19 cellular contexts compared by ENCODE assay signal in the genomic region with DNA sequence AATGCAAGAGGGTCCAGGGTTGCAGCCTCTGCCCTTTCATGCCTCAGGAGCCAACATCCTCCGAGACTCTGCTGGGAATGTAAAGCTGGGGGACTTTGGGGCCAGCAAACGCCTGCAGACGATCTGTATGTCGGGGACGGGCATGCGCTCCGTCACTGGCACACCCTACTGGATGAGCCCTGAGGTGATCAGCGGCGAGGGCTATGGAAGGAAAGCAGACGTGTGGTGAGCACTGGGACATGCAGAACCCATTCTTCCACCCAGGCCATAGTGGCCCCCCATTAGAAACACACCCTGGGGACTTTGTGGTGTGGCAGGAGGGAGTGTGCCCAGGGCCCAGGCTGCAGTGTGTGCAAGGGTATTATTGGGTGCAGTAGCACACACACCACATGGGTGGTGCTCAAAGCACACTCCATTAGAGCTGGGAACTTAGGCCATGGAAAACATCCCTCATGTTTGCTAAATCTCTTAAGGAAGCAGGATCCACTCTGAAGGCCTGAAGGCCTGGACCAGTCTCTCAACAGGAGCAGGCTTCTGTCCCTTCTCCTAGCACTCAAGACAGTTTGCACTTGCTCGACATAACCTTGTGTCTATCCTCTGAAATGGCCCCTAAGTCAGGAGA. TPM values are rescaled to one million over a fixed set of nuclear protein-coding genes. Genes with fewer than 3 reads are reported as not detected.
DNase-seq lines count a peak whose midpoint lies in the region; ATAC-seq, FAIRE-seq and TF ChIP-seq lines count a peak whose summit lies in the region.
"Had no signal": no experiment of that assay in that cellular context is flagged by ENCODE, and none has a peak within 500 bp of the region (broad histone marks: within the 10 kb centered on the region; RNA-seq: fewer than 3 reads in every experiment).

No MANE protein-coding gene starts in this region.

- H2BK5ac ChIP-seq in mesendoderm (ENCODE audit: low read length), result no peak overlapping the region

- no peak overlapping the region for H4K8ac ChIP-seq in mesendoderm (ENCODE audit: low read depth, low read length)

- CTCF ChIA-PET in HepG2 (lab: Yijun Ruan, JAX; ENCODE audit: low intra/inter-chr PET ratio, low total read pairs) (no interaction called here), T-cell (lab: Charles Lee) (interaction anchor here in 1 of 2 donors (6.6 kb wide), 1 partner anchor 18 kb away, joined by 70 read pairs; no protein-coding TSS in a partner anchor)

- H4K5ac ChIP-seq in mesendoderm (ENCODE audit: low read length), result no peak overlapping the region

- no peak overlapping the region for H3K56ac ChIP-seq in mesendoderm (ENCODE audit: low read length)

- no peak overlapping the region for H2BK15ac ChIP-seq in mesendoderm (replicated peaks; ENCODE audit: low read depth)

- DNase-seq in HepG2 (ENCODE audit: low spot score), result no peak
- DNase-seq in right lobe of liver, result no peak
- no peak for DNase-seq in T-cell
- no peak for DNase-seq in glutamatergic neuron
- no peak for DNase-seq in BE2C
- no peak for DNase-seq in osteocyte (ENCODE audit: extremely low spot score, unreplicated experiment)
- no peak for DNase-seq in mesendoderm
- DNase-seq: activated CD4-positive, alpha-beta T cell treated with anti-CD3 and anti-CD28 coated beads for 36 hours; COR-L47; endodermal cell; NCI-H2227 treated with DMSO at 0.1 percent for 48 hours; retina; stimulated activated CD4-positive, alpha-beta T cell treated with anti-CD3 and anti-CD28 coated beads, Interleukin-12 subunit alpha, Interleukin-12 subunit beta, amount 100 ng/mL, for 4 hours had no signal

- peaks cover 4% of the 10 kb centered on the region for H3K79me1 ChIP-seq in mesendoderm (ENCODE audit: low read length)

- H3K27ac ChIP-seq in HepG2 (ENCODE audit: extremely low read length, insufficient read depth, low read length), result no peak overlapping the region
- H3K27ac ChIP-seq in right lobe of liver, result no peak overlapping the region
- H3K27ac ChIP-seq in mesendoderm (ENCODE audit: low read depth, low read length), result no peak overlapping the region
- H3K27ac ChIP-seq: neural progenitor cell, suprapubic skin had no signal

- TF ChIP-seq RAD21 in HepG2 (CRISPR knock-in tag; IDR thresholded peaks at IDR 0.05), result no peak

- peak; percentile 32 for TF ChIP-seq CTCF in HepG2 (CRISPR knock-in tag; IDR thresholded peaks at IDR 0.05)
- TF ChIP-seq CTCF in right lobe of liver (IDR thresholded peaks at IDR 0.05), result no peak
- no peak for TF ChIP-seq CTCF in glutamatergic neuron (IDR thresholded peaks at IDR 0.05; ENCODE audit: partially characterized antibody, unreplicated experiment)
- TF ChIP-seq CTCF in BE2C (IDR thresholded peaks at IDR 0.05; ENCODE audit: low read depth, low read length), result no peak
- TF ChIP-seq CTCF in osteocyte (IDR thresholded peaks at IDR 0.05), result no peak

- H3K36me3 ChIP-seq in HepG2 (replicated peaks in 1 of 2; ENCODE audit: control insufficient read depth in 1 of 2, insufficient read depth in 2 of 2, low read length in 2 of 2) (peaks cover 31 to 49% of the 10 kb centered on the region in 2 experiments), right lobe of liver (peaks cover 0 to 57% (median 26%) of the 10 kb centered on the region in 4 donors), BE2C (peaks cover 64% of the 10 kb centered on the region), mesendoderm (ENCODE audit: control insufficient read depth, insufficient read depth, low read length) (peaks cover 22% of the 10 kb centered on the region)
- H3K36me3 ChIP-seq: neural progenitor cell had no signal

- no peaks in the 10 kb centered on the region for H3K27me3 Mint-ChIP-seq in T-cell
- H3K27me3 Mint-ChIP-seq in glutamatergic neuron (ENCODE audit: unreplicated experiment), result peaks cover 26% of the 10 kb centered on the region
- H3K27me3 Mint-ChIP-seq in osteocyte (ENCODE audit: unreplicated experiment), result no peaks in the 10 kb centered on the region
- H3K27me3 Mint-ChIP-seq: activated CD4-positive, alpha-beta T cell treated with anti-CD3 and anti-CD28 coated beads for 36 hours had no signal

- H2AFZ ChIP-seq in HepG2 (ENCODE audit: low read length), result no peak overlapping the region
- H2AFZ ChIP-seq: neural progenitor cell had no signal

- H3K36me3 Mint-ChIP-seq in T-cell, result peaks cover 51% of the 10 kb centered on the region
- no peaks in the 10 kb centered on the region for H3K36me3 Mint-ChIP-seq in glutamatergic neuron (ENCODE audit: unreplicated experiment)
- peaks cover 20% of the 10 kb centered on the region for H3K36me3 Mint-ChIP-seq in osteocyte (ENCODE audit: unreplicated experiment)

- no peak overlapping the region for H2AK5ac ChIP-seq in mesendoderm (ENCODE audit: low read length)

- H4K20me1 ChIP-seq in HepG2 (ENCODE audit: insufficient read depth, low read length), result no peaks in the 10 kb centered on the region

- BruUV-seq in HepG2 (replicated peaks; lab: Mats Ljungman, UMichigan), result no TSS peak

- intact Hi-C loops in HepG2 (cut with micrococcal nuclease; ENCODE audit: unreplicated experiment) (no loop called here), right lobe of liver (cut with DNase I) (loop anchor here in 1 of 2 donors (10.0 kb wide), 1 partner anchor 58 kb away; no protein-coding TSS in a partner anchor)

- TF ChIP-seq EP300 in HepG2 (IDR thresholded peaks at IDR 0.05; ENCODE audit: low read depth in 2 of 2, low read length in 2 of 2), result no peak
- no peak for TF ChIP-seq EP300 in HepG2 (CRISPR knock-in tag; IDR thresholded peaks at IDR 0.05; ENCODE audit: borderline replicate concordance)

- WGBS in HepG2 (ENCODE audit: low lambda C conversion rate), result 93% methylated on average over 8 of the region's 11 CpGs
- 90% methylated on average over 8 of the region's 11 CpGs for WGBS in right lobe of liver (ENCODE audit: insufficient coverage, low coverage, low lambda C conversion rate, missing lambda C conversion rate)
- no CpG with 5 or more reads among the region's 11 CpGs for WGBS in mesendoderm (ENCODE audit: extremely low coverage, insufficient coverage, low lambda C conversion rate)

- FAIRE-seq in HepG2 (lab: Jason Lieb, UNC), result no peak
- FAIRE-seq: RCC 7860 had no signal

- H3K18ac ChIP-seq in mesendoderm (ENCODE audit: low read length), result no peak overlapping the region

- H2BK120ac ChIP-seq in mesendoderm (ENCODE audit: low read depth, low read length), result no peak overlapping the region

- POLR2A ChIA-PET in HepG2 (lab: Yijun Ruan, JAX) (no interaction called here), T-cell (lab: Charles Lee) (interaction anchor here in 1 of 2 donors (1.8 kb wide), 1 partner anchor 11 kb away, joined by 7 read pairs; no protein-coding TSS in a partner anchor)

- no peaks in the 10 kb centered on the region for H3K79me2 ChIP-seq in HepG2 (ENCODE audit: insufficient read depth, low read length)
- no peaks in the 10 kb centered on the region for H3K79me2 ChIP-seq in mesendoderm (ENCODE audit: control insufficient read depth, insufficient read depth, low read length)

- H3K23ac ChIP-seq in mesendoderm (ENCODE audit: low read length), result no peak overlapping the region

- H3K4me1 ChIP-seq in HepG2 (ENCODE audit: insufficient read depth, low read length) (no peaks in the 10 kb centered on the region), right lobe of liver (no peaks in the 10 kb centered on the region), BE2C (no peaks in the 10 kb centered on the region; the same call in 1 of the 2 replicates), mesendoderm (ENCODE audit: control insufficient read depth, low read depth, low read length) (peaks cover 3% of the 10 kb centered on the region)
- H3K4me1 ChIP-seq: HAP-1 had no signal

- peaks cover 48 to 52% (median 51%) of the 10 kb centered on the region in 3 donors for H3K4me1 Mint-ChIP-seq in T-cell
- peaks cover 55% of the 10 kb centered on the region for H3K4me1 Mint-ChIP-seq in glutamatergic neuron (ENCODE audit: low read depth, unreplicated experiment)
- H3K4me1 Mint-ChIP-seq in osteocyte (ENCODE audit: unreplicated experiment), result peaks cover 7% of the 10 kb centered on the region
- H3K4me1 Mint-ChIP-seq: mesothelial cell of epicardium had no signal

- no peaks in the 10 kb centered on the region for H3K9me3 ChIP-seq in HepG2 (ENCODE audit: low read length)
- no peaks in the 10 kb centered on the region for H3K9me3 ChIP-seq in right lobe of liver
- H3K9me3 ChIP-seq in BE2C, result no peaks in the 10 kb centered on the region
- H3K9me3 ChIP-seq: HAP-1, suprapubic skin had no signal

- no peak overlapping the region for H3K9ac ChIP-seq in HepG2 (ENCODE audit: insufficient read depth, low read depth, low read length)
- H3K9ac ChIP-seq in mesendoderm (ENCODE audit: low read length), result no peak overlapping the region
- H3K9ac ChIP-seq: neural progenitor cell had no signal

- H3K9me3 Mint-ChIP-seq in T-cell (no peaks in the 10 kb centered on the region), glutamatergic neuron (ENCODE audit: unreplicated experiment) (peaks cover 33% of the 10 kb centered on the region), osteocyte (ENCODE audit: unreplicated experiment) (no peaks in the 10 kb centered on the region)
- H3K9me3 Mint-ChIP-seq: endodermal cell, mesothelial cell of epicardium, neural progenitor cell had no signal

- H3K4me3 ChIP-seq in HepG2 (replicated peaks in 1 of 3; ENCODE audit: insufficient read depth in 1 of 3, low read depth in 2 of 3, low read length in 3 of 3), result no peak overlapping the region
- H3K4me3 ChIP-seq in right lobe of liver, result no peak overlapping the region
- no peak overlapping the region for H3K4me3 ChIP-seq in BE2C (ENCODE audit: low read depth, low read length)
- H3K4me3 ChIP-seq in mesendoderm (ENCODE audit: low read length), result no peak overlapping the region
- H3K4me3 ChIP-seq: HAP-1, neural progenitor cell, suprapubic skin had no signal

- H3K27me3 ChIP-seq in HepG2 (ENCODE audit: control insufficient read depth in 1 of 2, insufficient read depth in 2 of 2, low read length in 2 of 2) (no peaks in the 10 kb centered on the region), right lobe of liver (no peaks in the 10 kb centered on the region), BE2C (no peaks in the 10 kb centered on the region), mesendoderm (ENCODE audit: insufficient read depth, low read length, poor library complexity) (no peaks in the 10 kb centered on the region)
- H3K27me3 ChIP-seq: neural progenitor cell, suprapubic skin had no signal

- H3K4me2 ChIP-seq in HepG2 (ENCODE audit: low read depth, low read length) (no peak overlapping the region), mesendoderm (ENCODE audit: low read length) (no peak overlapping the region)
- H3K4me2 ChIP-seq: neural progenitor cell had no signal

- no peak overlapping the region for H3K4me3 Mint-ChIP-seq in T-cell
- H3K4me3 Mint-ChIP-seq in glutamatergic neuron (ENCODE audit: unreplicated experiment), result peak overlapping the region; percentile 74
- H3K4me3 Mint-ChIP-seq in osteocyte (ENCODE audit: unreplicated experiment), result no peak overlapping the region
- H3K4me3 Mint-ChIP-seq: activated CD4-positive, alpha-beta T cell treated with anti-CD3 and anti-CD28 coated beads for 36 hours; endodermal cell; mesothelial cell of epicardium; neural progenitor cell had no signal

- TF ChIP-seq POLR2A in HepG2 (IDR thresholded peaks at IDR 0.05; ENCODE audit: insufficient read depth in 1 of 2, low read depth in 2 of 2, low read length in 2 of 2), result no peak
- no peak for TF ChIP-seq POLR2A in right lobe of liver (IDR thresholded peaks at IDR 0.05)

- no peak overlapping the region for H3K4ac ChIP-seq in mesendoderm (ENCODE audit: low read depth, low read length)

- H3K27ac Mint-ChIP-seq in T-cell (peak overlapping the region; percentile 85 to 99), glutamatergic neuron (ENCODE audit: unreplicated experiment) (peak overlapping the region; percentile 99), osteocyte (ENCODE audit: unreplicated experiment) (no peak overlapping the region)
- H3K27ac Mint-ChIP-seq: mesothelial cell of epicardium, neural progenitor cell had no signal

- ATAC-seq in HepG2 (peak; percentile 19), right lobe of liver (no peak), T-cell (replicated peaks in 1 of 4) (no peak)
- ATAC-seq: activated CD4-positive, alpha-beta T cell treated with anti-CD3 and anti-CD28 coated beads for 36 hours; SK-N-SH treated with all-trans-retinoic acid at 6 μM for 48 hours had no signal

- in situ Hi-C loops in HepG2 (cut with HindIII; ENCODE audit: extremely low pct_ligation_motif_present, low pct_unique_long_range_greater_than_20kb), result loop anchor here (10.0 kb wide), 1 partner anchor 268 kb away; no protein-coding TSS in a partner anchor

RNA-seq across cellular contexts. Expression of gene LIMD2, which starts 7.6 kb away (rescaled TPM):
- total RNA-seq in HepG2 (2016; rRNA removed; fragmentation: Illumina TruSeq; extraction: Trizol) (6.9 and 9.0 TPM in 2 replicates), right lobe of liver (1 to 10 TPM; 2.8 to 9.4 (median 5.2) TPM), T-cell (100 to 1,000 TPM; 534 to 851 (median 767) TPM), glutamatergic neuron (ENCODE audit: unreplicated experiment) (311 TPM), osteocyte (52.6 and 54.3 TPM in 2 replicates)
- total RNA-seq in HepG2 (2016; cell fraction: cytosol; rRNA removed; fragmentation: Illumina TruSeq; extraction: Trizol; ENCODE audit: low read depth), result 3.5 and 4.3 TPM in 2 replicates
- total RNA-seq in HepG2 (2016; cell fraction: insoluble cytoplasmic fraction; rRNA removed; fragmentation: Illumina TruSeq; extraction: Trizol), result 8.0 and 9.0 TPM in 2 replicates
- total RNA-seq in HepG2 (2016; cell fraction: membrane; rRNA removed; fragmentation: Illumina TruSeq; extraction: Trizol), result 9.1 and 11.6 TPM in 2 replicates
- 5.6 and 5.8 TPM in 2 replicates for total RNA-seq in HepG2 (2016; cell fraction: nucleus; rRNA removed; fragmentation: Illumina TruSeq; extraction: Trizol)
- polyA plus RNA-seq in HepG2 (2011; rRNA removed), result 20.8 and 26.5 TPM in 2 replicates
- 11.9 and 19.1 TPM in 2 replicates for polyA plus RNA-seq in HepG2 (2011; cell fraction: cytosol; rRNA removed)
- 75.1 and 81.6 TPM in 2 replicates for polyA plus RNA-seq in HepG2 (2011; cell fraction: nucleus; rRNA removed)
- polyA plus RNA-seq in HepG2 (2012), result 6.8 and 10.0 TPM in 2 replicates
- 13.2 and 16.2 TPM in 2 replicates for polyA plus RNA-seq in HepG2 (2016; cell fraction: cytosol; fragmentation: Illumina TruSeq; extraction: Trizol; ENCODE audit: low read depth)
- 12.4 and 14.3 TPM in 2 replicates for polyA plus RNA-seq in HepG2 (2016; cell fraction: insoluble cytoplasmic fraction; fragmentation: Illumina TruSeq; extraction: Trizol; ENCODE audit: low read depth)
- 16.0 and 17.0 TPM in 2 replicates for polyA plus RNA-seq in HepG2 (2016; cell fraction: membrane; fragmentation: Illumina TruSeq; extraction: Trizol; ENCODE audit: low read depth)
- polyA plus RNA-seq in HepG2 (2016; cell fraction: nucleus; fragmentation: Illumina TruSeq; extraction: Trizol; ENCODE audit: insufficient read depth, low read depth), result 17.5 and 21.1 TPM in 2 replicates
- polyA minus RNA-seq in HepG2 (2011; rRNA and poly(A)+ RNA removed; ENCODE audit: low replicate concordance), result 0.72 and 15.9 TPM in 2 replicates
- 7.5 and 9.1 TPM in 2 replicates for polyA minus RNA-seq in HepG2 (2011; cell fraction: cytosol; rRNA and poly(A)+ RNA removed)
- 13.5 and 15.0 TPM in 2 replicates for polyA minus RNA-seq in HepG2 (2011; cell fraction: nucleus; rRNA and poly(A)+ RNA removed)
- polyA plus RNA-seq in BE2C (2012; ENCODE audit: insufficient read depth, insufficient read length, low read depth), result 128 TPM
- 60.1 TPM for polyA plus RNA-seq in mesendoderm (2013, experiment 1 of 2)
- polyA plus RNA-seq in mesendoderm (2013, experiment 2 of 2), result 59.0 TPM

RNA-seq across cellular contexts. Expression of gene STRADA, which starts 49.3 kb away (rescaled TPM):
- total RNA-seq in HepG2 (2016; rRNA removed; fragmentation: Illumina TruSeq; extraction: Trizol) (16.1 and 17.9 TPM in 2 replicates), right lobe of liver (10 to 100 TPM in 5 of 6 experiments, 1 to 10 TPM in 1; 8.4 to 15.1 (median 13.0) TPM), T-cell (10 to 100 TPM; 46.9 to 58.8 (median 48.6) TPM), glutamatergic neuron (ENCODE audit: unreplicated experiment) (58.8 TPM), osteocyte (42.9 and 50.6 TPM in 2 replicates)
- total RNA-seq in HepG2 (2016; cell fraction: cytosol; rRNA removed; fragmentation: Illumina TruSeq; extraction: Trizol; ENCODE audit: low read depth), result 3.7 and 4.0 TPM in 2 replicates
- total RNA-seq in HepG2 (2016; cell fraction: insoluble cytoplasmic fraction; rRNA removed; fragmentation: Illumina TruSeq; extraction: Trizol), result 15.8 and 17.3 TPM in 2 replicates
- 7.7 and 7.8 TPM in 2 replicates for total RNA-seq in HepG2 (2016; cell fraction: membrane; rRNA removed; fragmentation: Illumina TruSeq; extraction: Trizol)
- 27.8 and 29.5 TPM in 2 replicates for total RNA-seq in HepG2 (2016; cell fraction: nucleus; rRNA removed; fragmentation: Illumina TruSeq; extraction: Trizol)
- 17.3 and 17.6 TPM in 2 replicates for polyA plus RNA-seq in HepG2 (2011; rRNA removed)
- polyA plus RNA-seq in HepG2 (2011; cell fraction: cytosol; rRNA removed), result 7.0 and 7.6 TPM in 2 replicates
- 36.3 and 37.3 TPM in 2 replicates for polyA plus RNA-seq in HepG2 (2011; cell fraction: nucleus; rRNA removed)
- 10.9 and 13.7 TPM in 2 replicates for polyA plus RNA-seq in HepG2 (2012)
- 3.1 and 3.6 TPM in 2 replicates for polyA plus RNA-seq in HepG2 (2016; cell fraction: cytosol; fragmentation: Illumina TruSeq; extraction: Trizol; ENCODE audit: low read depth)
- polyA plus RNA-seq in HepG2 (2016; cell fraction: insoluble cytoplasmic fraction; fragmentation: Illumina TruSeq; extraction: Trizol; ENCODE audit: low read depth), result 18.9 and 21.4 TPM in 2 replicates
- 6.6 and 7.5 TPM in 2 replicates for polyA plus RNA-seq in HepG2 (2016; cell fraction: membrane; fragmentation: Illumina TruSeq; extraction: Trizol; ENCODE audit: low read depth)
- 51.3 and 56.2 TPM in 2 replicates for polyA plus RNA-seq in HepG2 (2016; cell fraction: nucleus; fragmentation: Illumina TruSeq; extraction: Trizol; ENCODE audit: insufficient read depth, low read depth)
- 15.1 and 16.7 TPM in 2 replicates for polyA minus RNA-seq in HepG2 (2011; rRNA and poly(A)+ RNA removed; ENCODE audit: low replicate concordance)
- polyA minus RNA-seq in HepG2 (2011; cell fraction: cytosol; rRNA and poly(A)+ RNA removed), result 4.1 and 4.2 TPM in 2 replicates
- polyA minus RNA-seq in HepG2 (2011; cell fraction: nucleus; rRNA and poly(A)+ RNA removed), result 25.2 and 27.6 TPM in 2 replicates
- polyA plus RNA-seq in BE2C (2012; ENCODE audit: insufficient read depth, insufficient read length, low read depth), result 45.0 TPM
- 16.7 TPM for polyA plus RNA-seq in mesendoderm (2013, experiment 1 of 2)
- polyA plus RNA-seq in mesendoderm (2013, experiment 2 of 2), result 16.2 TPM
